28 cellular contexts compared by ENCODE assay signal in the genomic region with DNA sequence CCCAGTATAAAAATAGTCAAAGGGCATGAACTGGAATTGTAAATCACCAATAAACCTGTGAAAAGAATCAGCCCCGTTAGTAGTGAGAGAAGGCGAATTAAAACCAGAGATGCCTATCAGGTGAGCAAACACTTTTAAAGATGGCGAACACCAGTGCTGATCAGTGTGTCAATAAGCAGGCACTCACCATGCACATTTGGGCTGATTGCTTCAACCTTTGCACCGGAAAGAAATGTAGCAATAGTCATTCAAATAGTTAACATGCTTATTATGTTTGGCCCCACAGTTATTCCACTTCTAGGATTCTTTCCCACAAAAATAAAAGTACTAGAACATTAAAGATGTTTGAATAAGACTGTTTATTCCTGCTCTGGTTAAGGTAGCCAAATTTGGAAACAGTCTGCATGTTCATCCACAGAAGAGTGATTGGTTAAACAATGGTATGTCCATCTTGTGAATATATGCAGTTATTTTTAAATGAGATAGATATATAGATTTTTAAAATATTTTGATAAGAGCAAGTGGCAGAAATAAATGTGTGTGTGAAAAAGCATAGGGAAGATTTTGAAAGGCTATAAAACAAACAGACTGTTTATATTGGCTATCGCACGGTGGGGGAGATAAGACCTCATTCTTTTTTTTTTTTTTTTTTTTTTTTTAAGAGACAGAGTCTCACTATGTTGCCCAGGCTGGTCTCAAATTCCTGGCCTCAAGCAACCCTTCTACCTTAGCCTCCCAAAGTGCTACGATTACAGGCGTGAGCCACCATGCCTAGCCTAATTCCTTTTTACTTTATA.
DNase-seq lines count a peak whose midpoint lies in the region; ATAC-seq, FAIRE-seq and TF ChIP-seq lines count a peak whose summit lies in the region.
"Had no signal": no experiment of that assay in that cellular context is flagged by ENCODE, and none has a peak within 500 bp of the region (broad histone marks: within the 10 kb centered on the region; RNA-seq: fewer than 3 reads in every experiment).

No MANE protein-coding gene starts in this region.

- H3K27ac ChIP-seq in K562 (ENCODE audit: extremely low read depth, low read depth, low read length) (no peak overlapping the region), aorta (ENCODE audit: low read depth in 1 of 2, low read length in 2 of 2) (no peak overlapping the region)
- H3K27ac ChIP-seq: 22Rv1, C4-2B, KMS-11 had no signal

- no peak for TF ChIP-seq RAD21 in K562 (CRISPR knock-in tag; conservative IDR thresholded peaks at IDR 0.05 in 1 of 2, IDR thresholded peaks at IDR 0.05 in 1 of 2)

- TF ChIP-seq EP300 in K562 (IDR thresholded peaks at IDR 0.05; ENCODE audit: low read length), result no peak

- no peaks in the 10 kb centered on the region for H3K9me3 ChIP-seq in K562 (replicated peaks; ENCODE audit: control insufficient read depth, insufficient read depth, low read depth, low read length)
- H3K9me3 ChIP-seq in mucosa of descending colon, result no peaks in the 10 kb centered on the region
- H3K9me3 ChIP-seq in aorta (ENCODE audit: control insufficient read depth, low read length), result no peaks in the 10 kb centered on the region
- H3K9me3 ChIP-seq in Caco-2, result no peaks in the 10 kb centered on the region

- FAIRE-seq in K562 (lab: Jason Lieb, UNC), result no peak
- FAIRE-seq: GM12878 had no signal

- no peak overlapping the region for H3K4me2 ChIP-seq in K562 (ENCODE audit: insufficient read depth, low read length)
- H3K4me2 ChIP-seq: KMS-11 had no signal

- H3K4me1 ChIP-seq in K562 (replicated peaks in 1 of 2; ENCODE audit: control insufficient read depth in 2 of 2, insufficient read depth in 2 of 2, low read length in 2 of 2) (peaks cover 0 to 16% of the 10 kb centered on the region in 2 experiments; a peak in 2 of 5 replicates), mucosa of descending colon (ENCODE audit: low read depth) (peaks cover 2% of the 10 kb centered on the region), aorta (ENCODE audit: control insufficient read depth in 1 of 2, insufficient read depth in 2 of 2, low read length in 2 of 2) (peaks cover 0 to 6% of the 10 kb centered on the region in 2 donors), Caco-2 (no peaks in the 10 kb centered on the region)

- H3K4me1 Mint-ChIP-seq in Caco-2 (ENCODE audit: low read depth, unreplicated experiment), result no peaks in the 10 kb centered on the region
- H3K4me1 Mint-ChIP-seq: B cell had no signal

- in situ Hi-C loops in K562 (cut with MboI), result no loop called here

- no peak overlapping the region for H2AFZ ChIP-seq in K562 (ENCODE audit: low read depth, low read length)

- intact Hi-C loops in K562 (cut with micrococcal nuclease), result no loop called here
- intact Hi-C loops in mucosa of descending colon (cut with DNase I, micrococcal nuclease), result no loop called here
- intact Hi-C loops in aorta (cut with DNase I), result no loop called here
- intact Hi-C loops in Caco-2 (cut with micrococcal nuclease; ENCODE audit: unreplicated experiment), result no loop called here

- BruUV-seq in K562 (replicated peaks; lab: Mats Ljungman, UMichigan), result no TSS peak
- BruUV-seq in Caco-2 (replicated peaks; lab: Mats Ljungman, UMichigan), result no TSS peak

- H3K27me3 ChIP-seq in K562 (ENCODE audit: control insufficient read depth in 2 of 2, insufficient read depth in 2 of 2, low read length in 2 of 2) (no peaks in the 10 kb centered on the region), aorta (ENCODE audit: control insufficient read depth in 1 of 2, insufficient read depth in 2 of 2, low read length in 1 of 2) (no peaks in the 10 kb centered on the region), Caco-2 (replicated peaks; ENCODE audit: control insufficient read depth, insufficient read depth, low read length) (no peaks in the 10 kb centered on the region)

- H3K9ac ChIP-seq in K562 (ENCODE audit: insufficient read depth in 1 of 2, low read depth in 2 of 2, low read length in 2 of 2), result no peak overlapping the region
- H3K9ac ChIP-seq: KMS-11 had no signal

- no peaks in the 10 kb centered on the region for H4K20me1 ChIP-seq in K562 (replicated peaks; ENCODE audit: control insufficient read depth, insufficient read depth, low read length)

- ATAC-seq in K562 (no peak), mucosa of descending colon (peak; percentile 78), aorta (ENCODE audit: low FRiP score) (peak; percentile 50)
- ATAC-seq: CD8-positive, alpha-beta T cell; GM12878 had no signal

- CTCF ChIA-PET in K562 (lab: Yijun Ruan, JAX; ENCODE audit: low intra/inter-chr PET ratio) (no interaction called here), Caco-2 (lab: Charles Lee) (interaction anchor here (0.6 kb wide), 1 partner anchor 45 kb away, joined by 3 read pairs; no protein-coding TSS in a partner anchor)

- POLR2A ChIA-PET in K562 (lab: Yijun Ruan, JAX), result no interaction called here
- POLR2A ChIA-PET in Caco-2 (lab: Charles Lee), result no interaction called here

- H3K27ac Mint-ChIP-seq in Caco-2 (ENCODE audit: unreplicated experiment), result no peak overlapping the region
- H3K27ac Mint-ChIP-seq: B cell; CD8-positive, alpha-beta T cell had no signal

- H3K36me3 Mint-ChIP-seq in Caco-2 (ENCODE audit: insufficient read depth, unreplicated experiment), result peaks cover 13% of the 10 kb centered on the region
- H3K36me3 Mint-ChIP-seq: CD8-positive, alpha-beta T cell had no signal

- no peaks in the 10 kb centered on the region for H3K9me1 ChIP-seq in K562 (ENCODE audit: control insufficient read depth, insufficient read depth, low read length)

- H3K4me3 Mint-ChIP-seq in Caco-2 (ENCODE audit: unreplicated experiment), result no peak overlapping the region
- H3K4me3 Mint-ChIP-seq: B cell; CD8-positive, alpha-beta T cell had no signal

- no peaks in the 10 kb centered on the region for H3K27me3 Mint-ChIP-seq in Caco-2 (ENCODE audit: insufficient read depth, unreplicated experiment)
- H3K27me3 Mint-ChIP-seq: B cell had no signal

- H3K4me3 ChIP-seq in K562 (no peak overlapping the region), mucosa of descending colon (no peak overlapping the region), aorta (ENCODE audit: low read length in 2 of 2) (no peak overlapping the region), Caco-2 (ENCODE audit: low read depth, low read length) (no peak overlapping the region)
- H3K4me3 ChIP-seq: GM12878 had no signal

- H3K36me3 ChIP-seq in K562 (ENCODE audit: control insufficient read depth, insufficient read depth, low read length), result no peaks in the 10 kb centered on the region
- H3K36me3 ChIP-seq in mucosa of descending colon (ENCODE audit: low read depth), result no peaks in the 10 kb centered on the region
- no peaks in the 10 kb centered on the region for H3K36me3 ChIP-seq in aorta (ENCODE audit: control insufficient read depth in 1 of 2, insufficient read depth in 2 of 2, low read length in 1 of 2)
- H3K36me3 ChIP-seq in Caco-2 (ENCODE audit: control insufficient read depth, insufficient read depth, low read length), result no peaks in the 10 kb centered on the region

- H3K9me3 Mint-ChIP-seq in Caco-2 (ENCODE audit: unreplicated experiment), result no peaks in the 10 kb centered on the region
- H3K9me3 Mint-ChIP-seq: CD8-positive, alpha-beta T cell had no signal

- WGBS in K562 (ENCODE audit: insufficient coverage, low coverage, missing lambda C conversion rate), result 65% methylated on average over 8 of the region's 8 CpGs
- 40 to 43% methylated on average over 8 of the region's 8 CpGs for WGBS in aorta, 2 donors

- DNase-seq in NCI-H748 (lab: John Stamatoyannopoulos, UW; ENCODE audit: unreplicated experiment) (peak; percentile 39), NCI-H748 treated with DMSO at 0.1 percent for 48 hours (lab: John Stamatoyannopoulos, UW) (no peak), K562 (ENCODE audit: extremely low read depth in 1 of 4, low spot score in 3 of 4) (no peak), mucosa of descending colon (no peak), aorta (no peak), NCI-H510A (lab: John Stamatoyannopoulos, UW) (no peak), Caco-2 (no peak)
- DNase-seq in stimulated activated CD4-positive, alpha-beta T cell treated with anti-CD3 and anti-CD28 coated beads, Interleukin-2, amount 100 ng/mL, for 48 hours, result no peak
- DNase-seq: CD8-positive, alpha-beta T cell; DMS 273 treated with DMSO at 0.1 percent for 48 hours; DMS79; EL; GDM1; H7; IMR-90; NCI-H1048; NCI-H1417 treated with DMSO at 0.1 percent for 48 hours; NCI-H1694 treated with DMSO at 0.1 percent for 48 hours; NCI-H2171 treated with DMSO at 0.1 percent for 48 hours; NCI-H345; NCI-H524; RPMI8226; SHP77 had no signal

- TF ChIP-seq CTCF in K562 (IDR thresholded peaks at IDR 0.05 in 2 of 3, conservative IDR thresholded peaks at IDR 0.05 in 1 of 3; ENCODE audit: insufficient read depth in 2 of 3, low read depth in 1 of 3, low read length in 3 of 3) (no peak), mucosa of descending colon (IDR thresholded peaks at IDR 0.05) (no peak), Caco-2 (IDR thresholded peaks at IDR 0.05; ENCODE audit: insufficient read depth in 1 of 2, low read depth in 1 of 2, low read length in 1 of 2, severe bottlenecking in 1 of 2, unreplicated experiment in 1 of 2) (no peak)

- H3K79me2 ChIP-seq in K562 (ENCODE audit: control insufficient read depth, insufficient read depth, low read length), result peaks cover 4% of the 10 kb centered on the region; the same call in 1 of the 3 replicates

- no peak for TF ChIP-seq POLR2A in K562 (conservative IDR thresholded peaks at IDR 0.05)

TF ChIP-seq in K562, 482 proteins besides CTCF, POLR2A, EP300 and RAD21 (continues in another document):
- TF ChIP-seq, protein P1, sequence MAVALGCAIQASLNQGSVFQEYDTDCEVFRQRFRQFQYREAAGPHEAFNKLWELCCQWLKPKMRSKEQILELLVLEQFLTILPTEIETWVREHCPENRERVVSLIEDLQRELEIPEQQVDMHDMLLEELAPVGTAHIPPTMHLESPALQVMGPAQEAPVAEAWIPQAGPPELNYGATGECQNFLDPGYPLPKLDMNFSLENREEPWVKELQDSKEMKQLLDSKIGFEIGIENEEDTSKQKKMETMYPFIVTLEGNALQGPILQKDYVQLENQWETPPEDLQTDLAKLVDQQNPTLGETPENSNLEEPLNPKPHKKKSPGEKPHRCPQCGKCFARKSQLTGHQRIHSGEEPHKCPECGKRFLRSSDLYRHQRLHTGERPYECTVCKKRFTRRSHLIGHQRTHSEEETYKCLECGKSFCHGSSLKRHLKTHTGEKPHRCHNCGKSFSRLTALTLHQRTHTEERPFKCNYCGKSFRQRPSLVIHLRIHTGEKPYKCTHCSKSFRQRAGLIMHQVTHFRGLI (CRISPR knock-in tag; IDR thresholded peaks at IDR 0.05), result no peak
- no peak for TF ChIP-seq GABPB1 (CRISPR knock-in tag; IDR thresholded peaks at IDR 0.05)
- no peak for TF ChIP-seq GATA2 (CRISPR knock-in tag; IDR thresholded peaks at IDR 0.05)
